In genomic region chr11:12270817-12271216, GRCh38 we compare ENCODE assay signal across 19 cellular contexts.
"Had no signal": no experiment of that assay in that cellular context is flagged by ENCODE, and none has a peak within 500 bp of the region (broad histone marks: within the 10 kb centered on the region; RNA-seq: fewer than 3 reads in every experiment).

No MANE protein-coding gene starts in this region.

- H3K27ac Mint-ChIP-seq: activated naive CD4-positive, alpha-beta T cell treated with anti-CD3 and anti-CD28 coated beads for 36 hours; T-helper 1 cell treated with Interleukin-12 subunit alpha and Interleukin-12 subunit beta and Interleukin-4 antibody, amounts not matched to agents 30 μg/mL and 1 μg/mL, for 36 hours had no signal

- DNase-seq: activated CD4-positive, alpha-beta T cell treated with anti-CD3 and anti-CD28 coated beads, Interleukin-2, amount 50 U/mL, for 48 hours; activated naive CD4-positive, alpha-beta T cell treated with anti-CD3 and anti-CD28 coated beads for 36 hours; anterior cingulate cortex; effector CD4-positive, alpha-beta T cell; gastrocnemius medialis; head of caudate nucleus; kidney; left ventricle myocardium inferior; mammary epithelial cell; naive B cell; stimulated activated CD4-positive, alpha-beta T cell treated with anti-CD3 and anti-CD28 coated beads, Interleukin-15, amount 100 ng/mL, for 24 hours; stimulated activated CD4-positive, alpha-beta T cell treated with anti-CD3 and anti-CD28 coated beads, Interleukin-4, amount 100 ng/mL, for 1 hour; tibial artery had no signal

- H3K36me3 Mint-ChIP-seq: naive B cell had no signal

- H3K9me3 Mint-ChIP-seq: activated naive CD4-positive, alpha-beta T cell treated with anti-CD3 and anti-CD28 coated beads for 36 hours; T-helper 1 cell treated with Interleukin-12 subunit alpha and Interleukin-12 subunit beta and Interleukin-4 antibody, amounts not matched to agents 30 μg/mL and 1 μg/mL, for 36 hours had no signal

- H3K27me3 ChIP-seq: gastrocnemius medialis, neutrophil, SJSA1, tibial artery had no signal

- H3K9me3 ChIP-seq: gastrocnemius medialis, left ventricle myocardium inferior, neutrophil, SJSA1, tibial artery had no signal

- H3K4me3 Mint-ChIP-seq: activated naive CD4-positive, alpha-beta T cell treated with anti-CD3 and anti-CD28 coated beads for 36 hours; naive B cell; T-helper 1 cell treated with Interleukin-12 subunit alpha and Interleukin-12 subunit beta and Interleukin-4 antibody, amounts not matched to agents 30 μg/mL and 1 μg/mL, for 36 hours had no signal

- H3K4me1 Mint-ChIP-seq: naive B cell had no signal

- H3K4me3 ChIP-seq: gastrocnemius medialis, left ventricle myocardium inferior, SJSA1, tibial artery had no signal

- H3K27ac ChIP-seq: gastrocnemius medialis, neutrophil, SJSA1, VCaP had no signal

- H3K4me1 ChIP-seq: gastrocnemius medialis had no signal

- H3K36me3 ChIP-seq: gastrocnemius medialis, left ventricle myocardium inferior, neutrophil, SJSA1, tibial artery had no signal

- FAIRE-seq: kidney, urothelium cell line had no signal

- ATAC-seq: esophagus mucosa, gastrocnemius medialis had no signal
